ENCODE assay signal across 10 cellular contexts in the genomic region with DNA sequence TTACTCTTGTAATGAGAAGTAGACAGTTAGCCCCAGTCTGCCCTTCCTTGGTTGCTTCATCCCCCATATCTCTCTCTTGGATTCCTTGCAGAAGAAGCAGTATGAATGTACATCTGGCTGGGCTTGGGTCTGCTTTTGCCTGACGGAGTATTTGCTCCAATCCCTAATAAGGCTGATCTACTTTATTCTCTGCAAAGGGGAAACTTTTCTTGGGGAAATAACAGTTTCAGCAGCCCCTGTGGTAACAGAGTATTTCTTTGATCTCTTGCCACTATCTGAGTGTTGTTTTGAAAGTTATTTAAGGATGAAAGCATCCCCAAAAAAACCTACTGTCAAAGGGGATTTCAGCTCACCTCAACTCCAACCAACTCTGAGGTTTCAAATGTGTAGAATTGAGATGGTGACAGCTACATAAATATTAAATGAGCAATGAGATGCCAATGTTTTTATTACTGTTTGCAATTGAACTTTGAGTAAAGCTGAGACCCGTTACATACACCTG.
"Had no signal": no experiment of that assay in that cellular context is flagged by ENCODE, and none has a peak within 500 bp of the region (broad histone marks: within the 10 kb centered on the region; RNA-seq: fewer than 3 reads in every experiment).

No MANE protein-coding gene starts in this region.

- ATAC-seq: heart right ventricle; naive thymus-derived CD4-positive, alpha-beta T cell had no signal

- H3K27ac Mint-ChIP-seq: activated T-helper 2 cell treated with anti-CD3 and anti-CD28 coated beads, Interferon-gamma antibody, Interleukin-2, Interleukin-4, amounts not matched to agents 10 μg/mL and 5 μg/mL and 100 μg/mL, durations not matched to agents 14 hours and 24 hours and 36 hours had no signal

- H3K9me3 Mint-ChIP-seq: activated T-helper 2 cell treated with anti-CD3 and anti-CD28 coated beads, Interferon-gamma antibody, Interleukin-2, Interleukin-4, amounts not matched to agents 10 μg/mL and 5 μg/mL and 100 μg/mL, durations not matched to agents 14 hours and 24 hours and 36 hours; naive thymus-derived CD4-positive, alpha-beta T cell had no signal

- H3K4me3 ChIP-seq: heart right ventricle, tibial nerve, vagina had no signal

- H3K27ac ChIP-seq: heart right ventricle, neutrophil, tibial nerve, vagina had no signal

- H3K36me3 Mint-ChIP-seq: naive thymus-derived CD4-positive, alpha-beta T cell had no signal

- H3K27me3 ChIP-seq: neutrophil, tibial nerve, vagina had no signal

- H3K9me3 ChIP-seq: heart right ventricle, neutrophil, tibial nerve, vagina had no signal

- H3K36me3 ChIP-seq: heart right ventricle, neutrophil, tibial nerve, vagina had no signal

- H3K4me1 ChIP-seq: heart right ventricle, tibial nerve, vagina had no signal

- DNase-seq: activated CD4-positive, CD25-positive, alpha-beta regulatory T cell; foreskin melanocyte; heart right ventricle; naive thymus-derived CD4-positive, alpha-beta T cell; posterior cingulate gyrus; small intestine had no signal
